In genomic region chr2:86772626-86773025, GRCh38 we compare ENCODE assay signal across 20 cellular contexts. TPM values are rescaled to one million over a fixed set of nuclear protein-coding genes. Genes with fewer than 3 reads are reported as not detected.
A peak's percentile ranks its signal among the peaks of the same experiment; 100 is the strongest.
DNase-seq lines count a peak whose midpoint lies in the region; TF ChIP-seq lines count a peak whose summit lies in the region.
"Had no signal": no experiment of that assay in that cellular context is flagged by ENCODE, and none has a peak within 500 bp of the region (broad histone marks: within the 10 kb centered on the region; RNA-seq: fewer than 3 reads in every experiment).

No MANE protein-coding gene starts in this region.

- no peak overlapping the region for H3K27ac ChIP-seq in BLaER1 treated with 17β-estradiol and CSF1 and Interleukin-3, amounts not matched to agents 10 nM and 100 nM
- H3K27ac ChIP-seq in thymus (ENCODE audit: low read depth): peak overlapping the region; percentile 68
- no peak overlapping the region for H3K27ac ChIP-seq in substantia nigra (ENCODE audit: low read depth, low read length, poor library complexity, severe bottlenecking)
- no peak overlapping the region for H3K27ac ChIP-seq in uterus
- H3K27ac ChIP-seq: A549, C4-2B had no signal

- no peak overlapping the region for H3K4me3 ChIP-seq in BLaER1 treated with 17β-estradiol and CSF1 and Interleukin-3, amounts not matched to agents 10 nM and 100 nM
- H3K4me3 ChIP-seq in thymus (ENCODE audit: low read length) (no peak overlapping the region), uterus (no peak overlapping the region)
- H3K4me3 ChIP-seq: A549, HAP-1 had no signal

- peaks cover 10 to 76% (median 25%) of the 10 kb centered on the region in 11 experiments; a peak in 18 of 22 replicates for H4K20me1 ChIP-seq in BLaER1 treated with 17β-estradiol and CSF1 and Interleukin-3, amounts not matched to agents 10 nM and 100 nM

- no peaks in the 10 kb centered on the region for H3K27me3 ChIP-seq in BLaER1 treated with 17β-estradiol and CSF1 and Interleukin-3, amounts not matched to agents 10 nM and 100 nM
- no peaks in the 10 kb centered on the region for H3K27me3 ChIP-seq in thymus (ENCODE audit: control insufficient read depth, insufficient read depth)
- H3K27me3 ChIP-seq in uterus: no peaks in the 10 kb centered on the region
- H3K27me3 ChIP-seq: BE2C had no signal

- H3K4me1 ChIP-seq in BLaER1 treated with 17β-estradiol and CSF1 and Interleukin-3, amounts not matched to agents 10 nM and 100 nM: peaks cover 11 to 26% (median 21%) of the 10 kb centered on the region in 10 experiments
- H3K4me1 ChIP-seq in thymus (ENCODE audit: control insufficient read depth, insufficient read depth, low read length) (peaks cover 46% of the 10 kb centered on the region), uterus (no peaks in the 10 kb centered on the region)
- H3K4me1 ChIP-seq: A549, BE2C, Caco-2, HAP-1 had no signal

- H3K9me3 ChIP-seq in BLaER1 treated with 17β-estradiol and CSF1 and Interleukin-3, amounts not matched to agents 10 nM and 100 nM (replicated peaks in 1 of 11): no peaks in the 10 kb centered on the region
- H3K9me3 ChIP-seq in thymus (ENCODE audit: control insufficient read depth) (no peaks in the 10 kb centered on the region), uterus (no peaks in the 10 kb centered on the region)
- H3K9me3 ChIP-seq: A549, BE2C, Caco-2, HAP-1 had no signal

- DNase-seq in left kidney (ENCODE audit: low read depth, low spot score) (peak; percentile 57), substantia nigra (lab: John Stamatoyannopoulos, UW) (no peak), cerebellar cortex (ENCODE audit: low spot score) (no peak), uterus (no peak)
- DNase-seq: 8988T; ACHN; AML-193; BE2C; Caco-2; CD4-positive, CD25-positive, alpha-beta regulatory T cell; CD8-positive, alpha-beta T cell; DMS153; DND-41; GOT3; HFFc6 had no signal

- WGBS in thymus: 52% methylated on average over 4 of the region's 4 CpGs

- TF ChIP-seq CTCF in uterus (IDR thresholded peaks at IDR 0.05): no peak

- H3K36me3 ChIP-seq in BLaER1 treated with 17β-estradiol and CSF1 and Interleukin-3, amounts not matched to agents 10 nM and 100 nM: peaks cover 83 to 99% (median 96%) of the 10 kb centered on the region in 11 experiments
- H3K36me3 ChIP-seq in thymus (ENCODE audit: control insufficient read depth, insufficient read depth): peaks cover 9% of the 10 kb centered on the region
- no peaks in the 10 kb centered on the region for H3K36me3 ChIP-seq in uterus
- H3K36me3 ChIP-seq: BE2C had no signal

- TF ChIP-seq POLR2A in uterus (IDR thresholded peaks at IDR 0.05): no peak

- intact Hi-C loops in uterus (cut with DNase I; ENCODE audit: low total_unique reads): no loop called here

- H3K4me2 ChIP-seq in BLaER1 treated with 17β-estradiol and CSF1 and Interleukin-3, amounts not matched to agents 10 nM and 100 nM: peak overlapping the region in 8 of 11 experiments; percentile 41 to 65 (median 53); a peak in 15 of 22 replicates
- H3K4me2 ChIP-seq: A549 had no signal

- no peak overlapping the region for H3K9ac ChIP-seq in BLaER1 treated with 17β-estradiol and CSF1 and Interleukin-3, amounts not matched to agents 10 nM and 100 nM

RNA-seq across cellular contexts. Expression of gene CD8A, which starts 18.1 kb away (rescaled TPM):
- polyA plus RNA-seq in thymus: 242 TPM
- total RNA-seq in uterus: 10 to 100 TPM in 1 of 4 donors, 1 to 10 TPM in 2, under 1 TPM in 1; 0.07 to 38.5 (median 1.2) TPM
- total RNA-seq: CD4-positive, CD25-positive, alpha-beta regulatory T cell; HFFc6 had no signal

RNA-seq across cellular contexts. Expression of gene RMND5A, which starts 52.5 kb away (rescaled TPM):
- polyA plus RNA-seq in thymus: 19.1 TPM
- 10 to 100 TPM; 33.6 to 71.5 (median 38.0) TPM for total RNA-seq in uterus
